1 cellular context compared by ENCODE assay signal in genomic region chr2:4539121-4539520, GRCh38.
TF ChIP-seq lines count a peak whose summit lies in the region.

No MANE protein-coding gene starts in this region.

TF ChIP-seq in SK-N-SH, 30 proteins besides CTCF, POLR2A, EP300 and RAD21 (continued from another document):
- TF ChIP-seq ZBTB33 (IDR thresholded peaks at IDR 0.05; ENCODE audit: borderline replicate concordance, low read depth) (no peak), NFIC (IDR thresholded peaks at IDR 0.05; ENCODE audit: borderline replicate concordance) (no peak), FOXJ3 (CRISPR knock-in tag; IDR thresholded peaks at IDR 0.05) (no peak), RCOR1 (IDR thresholded peaks at IDR 0.05; ENCODE audit: low read length) (no peak), TAF1 (IDR thresholded peaks at IDR 0.05; ENCODE audit: borderline replicate concordance, low read depth, low read length) (no peak), CHD2 (IDR thresholded peaks at IDR 0.05; ENCODE audit: low read length, partially characterized antibody) (no peak), GATA2 (CRISPR knock-in tag; IDR thresholded peaks at IDR 0.05) (no peak), JUND (IDR thresholded peaks at IDR 0.05) (no peak), MAX (IDR thresholded peaks at IDR 0.05; ENCODE audit: low read depth) (no peak)
TF ChIP-seq in SK-N-SH: peak in this region for 0.
